In genomic region chr13:75480691-75481175, GRCh38 we compare ENCODE assay signal across 8 cellular contexts. TPM values are rescaled to one million over a fixed set of nuclear protein-coding genes. Genes with fewer than 3 reads are reported as not detected.
DNase-seq lines count a peak whose midpoint lies in the region; ATAC-seq and TF ChIP-seq lines count a peak whose summit lies in the region.

No MANE protein-coding gene starts in this region.

- no peaks in the 10 kb centered on the region for H3K9me2 ChIP-seq in MM.1S (replicated peaks; ENCODE audit: insufficient read depth, low read length)

- peaks cover 26% of the 10 kb centered on the region for H3K4me1 ChIP-seq in BLaER1
- no peaks in the 10 kb centered on the region for H3K4me1 ChIP-seq in MM.1S (ENCODE audit: low read length)
- peaks cover 6% of the 10 kb centered on the region for H3K4me1 ChIP-seq in thymus (ENCODE audit: control insufficient read depth, insufficient read depth, low read length)

- H3F3A ChIP-seq in MM.1S (ENCODE audit: insufficient read depth, low read length), result peaks cover 14% of the 10 kb centered on the region; the same call in 1 of the 2 replicates

- WGBS in thymus, result 1% methylated on average over 47 of the region's 47 CpGs

- no peaks in the 10 kb centered on the region for H3K27me3 ChIP-seq in BLaER1
- H3K27me3 ChIP-seq in MM.1S (replicated peaks; ENCODE audit: insufficient read depth, low read length), result peaks cover 23% of the 10 kb centered on the region
- H3K27me3 ChIP-seq in thymus (ENCODE audit: control insufficient read depth, insufficient read depth), result peaks cover 29% of the 10 kb centered on the region

- H4K20me1 ChIP-seq in BLaER1 (peaks cover 33% of the 10 kb centered on the region), MM.1S (ENCODE audit: insufficient read depth, low read length) (0 out of 2 replicates have a peak, but pooled peaks cover 3% of the 10 kb centered on the region)

- TF ChIP-seq CTCF in MM.1S (IDR thresholded peaks at IDR 0.05; ENCODE audit: low read length) (no peak), WI38 (IDR thresholded peaks at IDR 0.05; ENCODE audit: low read depth, low read length) (no peak), epithelial cell of proximal tubule (conservative IDR thresholded peaks at IDR 0.05; ENCODE audit: low read depth, low read length) (no peak)

- H2AFZ ChIP-seq in MM.1S (ENCODE audit: low read length), result peak overlapping the region; percentile 97; the same call in 1 of the 2 replicates

- ATAC-seq in GM19395 (IDR thresholded peaks at IDR 0.05; ENCODE audit: unreplicated experiment) (peak; percentile 24), HG03045 (IDR thresholded peaks at IDR 0.05; ENCODE audit: unreplicated experiment) (no peak)

- DNase-seq in MM.1S, result peak; percentile 43
- no peak for DNase-seq in epithelial cell of proximal tubule (ENCODE audit: low read depth)
- peak; percentile 80 for DNase-seq in mucosa of gallbladder (ENCODE audit: low spot score)

- H3K4me2 ChIP-seq in BLaER1, result peak overlapping the region; percentile 87
- peak overlapping the region; percentile 97 for H3K4me2 ChIP-seq in MM.1S (ENCODE audit: low read depth, low read length)

- peak overlapping the region; percentile 81 for H3K9ac ChIP-seq in BLaER1
- no peak overlapping the region for H3K9ac ChIP-seq in MM.1S (ENCODE audit: low read length)

- 0 out of 2 replicates have a peak, but pooled peaks cover 3% of the 10 kb centered on the region for H3K9me3 ChIP-seq in BLaER1
- no peaks in the 10 kb centered on the region for H3K9me3 ChIP-seq in MM.1S (replicated peaks; ENCODE audit: insufficient read depth, low read length)
- H3K9me3 ChIP-seq in thymus (ENCODE audit: control insufficient read depth), result no peaks in the 10 kb centered on the region

- peak overlapping the region; percentile 93 for H3K4me3 ChIP-seq in BLaER1
- peak overlapping the region; percentile 93 for H3K4me3 ChIP-seq in MM.1S (ENCODE audit: low read length)
- peak overlapping the region; percentile 75 for H3K4me3 ChIP-seq in WI38 (ENCODE audit: low read depth, low read length)
- peak overlapping the region; percentile 77 for H3K4me3 ChIP-seq in epithelial cell of proximal tubule (ENCODE audit: low read depth, low read length)
- H3K4me3 ChIP-seq in thymus (ENCODE audit: low read length), result peak overlapping the region; percentile 71

- H3K27ac ChIP-seq in BLaER1, result peak overlapping the region; percentile 72
- no peak overlapping the region for H3K27ac ChIP-seq in MM.1S (ENCODE audit: low read length)
- no peak overlapping the region for H3K27ac ChIP-seq in thymus (ENCODE audit: low read depth)

- no peaks in the 10 kb centered on the region for H3K79me2 ChIP-seq in MM.1S (ENCODE audit: low read length)

- H3K36me3 ChIP-seq in BLaER1 (peaks cover 4% of the 10 kb centered on the region; the same call in 1 of the 2 replicates), MM.1S (replicated peaks; ENCODE audit: insufficient read depth, low read length) (no peaks in the 10 kb centered on the region), thymus (ENCODE audit: control insufficient read depth, insufficient read depth) (no peaks in the 10 kb centered on the region)

RNA-seq across cellular contexts. Expression of gene TBC1D4, which starts 1.2 kb away (rescaled TPM):
- total RNA-seq in epithelial cell of proximal tubule, result 12.3 and 20.9 TPM in 2 replicates
- total RNA-seq in mucosa of gallbladder, result 36.6 TPM
- 18.8 TPM for polyA plus RNA-seq in thymus

RNA-seq across cellular contexts. Expression of gene COMMD6, which starts 56.9 kb away (rescaled TPM):
- 58.1 and 143 TPM in 2 replicates for total RNA-seq in epithelial cell of proximal tubule
- total RNA-seq in mucosa of gallbladder, result 207 TPM
- 354 TPM for polyA plus RNA-seq in thymus
